ENCODE assay signal across 18 cellular contexts in genomic region chr6:137919837-137920304, GRCh38. TPM values are rescaled to one million over a fixed set of nuclear protein-coding genes. Genes with fewer than 3 reads are reported as not detected.
DNase-seq lines count a peak whose midpoint lies in the region; ATAC-seq and TF ChIP-seq lines count a peak whose summit lies in the region.
"Had no signal": no experiment of that assay in that cellular context is flagged by ENCODE, and none has a peak within 500 bp of the region (broad histone marks: within the 10 kb centered on the region; RNA-seq: fewer than 3 reads in every experiment).

No MANE protein-coding gene starts in this region.

- H3K36me3 Mint-ChIP-seq in activated B cell treated with CpG ODN at 0.5 μM for 24 hours (ENCODE audit: low read depth), result no peaks in the 10 kb centered on the region
- no peaks in the 10 kb centered on the region for H3K36me3 Mint-ChIP-seq in stimulated activated naive B cell treated with anti-CD40 and anti-IgM and Interleukin-4, amounts not matched to agents 10 μg/mL and 1 μg/mL and 100 μg/mL, for 72 hours
- H3K36me3 Mint-ChIP-seq in Caco-2 (ENCODE audit: insufficient read depth, unreplicated experiment), result no peaks in the 10 kb centered on the region
- H3K36me3 Mint-ChIP-seq: mesothelial cell of epicardium had no signal

- DNase-seq in activated B cell treated with CpG ODN at 0.5 μM for 24 hours, result no peak
- no peak for DNase-seq in stimulated activated naive B cell treated with anti-CD40 and anti-IgM and Interleukin-4, amounts not matched to agents 10 μg/mL and 1 μg/mL and 100 μg/mL, for 72 hours
- no peak for DNase-seq in Caco-2
- DNase-seq in HuH-7 (ENCODE audit: low spot score), result no peak
- no peak for DNase-seq in central memory CD4-positive, alpha-beta T cell
- DNase-seq: activated naive CD4-positive, alpha-beta T cell; activated T-cell treated with anti-CD3 and anti-CD28 coated beads, Interleukin-2, amount 50 U/mL, for 72 hours; amniotic stem cell; brain microvascular endothelial cell; H9; naive thymus-derived CD4-positive, alpha-beta T cell; PC-3; trophoblast cell had no signal

- no peak for TF ChIP-seq CTCF in activated B cell treated with CpG ODN at 0.5 μM for 24 hours (IDR thresholded peaks at IDR 0.05)
- no peak for TF ChIP-seq CTCF in Caco-2 (IDR thresholded peaks at IDR 0.05; ENCODE audit: insufficient read depth in 1 of 2, low read depth in 1 of 2, low read length in 1 of 2, severe bottlenecking in 1 of 2, unreplicated experiment in 1 of 2)

- H3K36me3 ChIP-seq in Caco-2 (ENCODE audit: control insufficient read depth, insufficient read depth, low read length), result no peaks in the 10 kb centered on the region
- H3K36me3 ChIP-seq: brain microvascular endothelial cell, prostate gland had no signal

- no peaks in the 10 kb centered on the region for H3K9me3 Mint-ChIP-seq in activated B cell treated with CpG ODN at 0.5 μM for 24 hours
- no peaks in the 10 kb centered on the region for H3K9me3 Mint-ChIP-seq in stimulated activated naive B cell treated with anti-CD40 and anti-IgM and Interleukin-4, amounts not matched to agents 10 μg/mL and 1 μg/mL and 100 μg/mL, for 72 hours
- H3K9me3 Mint-ChIP-seq in Caco-2 (ENCODE audit: unreplicated experiment), result peaks cover 15% of the 10 kb centered on the region
- H3K9me3 Mint-ChIP-seq: activated T-cell treated with anti-CD3 and anti-CD28 coated beads, Interleukin-2, amount 50 U/mL, for 72 hours; H9 had no signal

- intact Hi-C loops in activated B cell treated with CpG ODN at 0.5 μM for 24 hours (cut with micrococcal nuclease) (loop anchor here (1.0 kb wide), 2 partner anchors 8 to 9 kb away; no protein-coding TSS in a partner anchor), Caco-2 (cut with micrococcal nuclease; ENCODE audit: unreplicated experiment) (no loop called here)

- H3K4me3 Mint-ChIP-seq in activated B cell treated with CpG ODN at 0.5 μM for 24 hours (no peak overlapping the region), Caco-2 (ENCODE audit: unreplicated experiment) (no peak overlapping the region)
- H3K4me3 Mint-ChIP-seq in stimulated activated naive B cell treated with anti-CD40 and anti-IgM and Interleukin-4, amounts not matched to agents 10 μg/mL and 1 μg/mL and 100 μg/mL, for 72 hours, result peak overlapping the region in 1 of 2 donors; percentile 14
- H3K4me3 Mint-ChIP-seq: H9; mesothelial cell of epicardium; naive thymus-derived CD4-positive, alpha-beta T cell had no signal

- peak overlapping the region; percentile 33 for H3K27ac Mint-ChIP-seq in activated B cell treated with CpG ODN at 0.5 μM for 24 hours
- peak overlapping the region; percentile 81 for H3K27ac Mint-ChIP-seq in stimulated activated naive B cell treated with anti-CD40 and anti-IgM and Interleukin-4, amounts not matched to agents 10 μg/mL and 1 μg/mL and 100 μg/mL, for 72 hours
- no peak overlapping the region for H3K27ac Mint-ChIP-seq in Caco-2 (ENCODE audit: unreplicated experiment)
- H3K27ac Mint-ChIP-seq: H9, mesothelial cell of epicardium had no signal

- ATAC-seq in GM18502 (IDR thresholded peaks at IDR 0.05; ENCODE audit: poor library complexity, unreplicated experiment), result peak; percentile 10
- ATAC-seq in HG02885 (IDR thresholded peaks at IDR 0.05; ENCODE audit: poor library complexity, unreplicated experiment), result peak; percentile 22
- no peak for ATAC-seq in activated B cell treated with CpG ODN at 0.5 μM for 24 hours (ENCODE audit: low read depth)
- no peak for ATAC-seq in stimulated activated naive B cell treated with anti-CD40 and anti-IgM and Interleukin-4, amounts not matched to agents 10 μg/mL and 1 μg/mL and 100 μg/mL, for 72 hours (replicated peaks)
- ATAC-seq: activated T-cell treated with anti-CD3 and anti-CD28 coated beads, Interleukin-2, amount 50 U/mL, for 72 hours; naive thymus-derived CD4-positive, alpha-beta T cell; PC-3; Right ventricle myocardium inferior had no signal

- H3K4me1 Mint-ChIP-seq in activated B cell treated with CpG ODN at 0.5 μM for 24 hours (peaks cover 35% of the 10 kb centered on the region), Caco-2 (ENCODE audit: low read depth, unreplicated experiment) (peaks cover 17% of the 10 kb centered on the region)
- H3K4me1 Mint-ChIP-seq in stimulated activated naive B cell treated with anti-CD40 and anti-IgM and Interleukin-4, amounts not matched to agents 10 μg/mL and 1 μg/mL and 100 μg/mL, for 72 hours, result peaks cover 47 to 64% of the 10 kb centered on the region in 2 donors

- H3K27me3 ChIP-seq in Caco-2 (replicated peaks; ENCODE audit: control insufficient read depth, insufficient read depth, low read length), result no peaks in the 10 kb centered on the region
- H3K27me3 ChIP-seq: brain microvascular endothelial cell had no signal

- H3K4me1 ChIP-seq in Caco-2, result peaks cover 16% of the 10 kb centered on the region
- H3K4me1 ChIP-seq: prostate gland had no signal

- no TSS peak for BruUV-seq in Caco-2 (replicated peaks; lab: Mats Ljungman, UMichigan)

- no peaks in the 10 kb centered on the region for H3K9me3 ChIP-seq in Caco-2
- H3K9me3 ChIP-seq: prostate gland had no signal

- H3K27me3 Mint-ChIP-seq in activated B cell treated with CpG ODN at 0.5 μM for 24 hours (no peaks in the 10 kb centered on the region), Caco-2 (ENCODE audit: insufficient read depth, unreplicated experiment) (no peaks in the 10 kb centered on the region)
- H3K27me3 Mint-ChIP-seq in stimulated activated naive B cell treated with anti-CD40 and anti-IgM and Interleukin-4, amounts not matched to agents 10 μg/mL and 1 μg/mL and 100 μg/mL, for 72 hours, result no peaks in the 10 kb centered on the region
- H3K27me3 Mint-ChIP-seq: naive thymus-derived CD4-positive, alpha-beta T cell had no signal

- CTCF ChIA-PET in activated B cell treated with CpG ODN at 0.5 μM for 24 hours (lab: Charles Lee) (interaction anchor here (1.2 to 1.8 kb wide), 5 partner anchors 11 to 53 kb away, joined by 3 to 7 read pairs (median 4); partner anchors contain the start of gene TNFAIP3), Caco-2 (lab: Charles Lee) (interaction anchor here (1.4 kb wide), 1 partner anchor 53 kb away, joined by 7 read pairs; no protein-coding TSS in a partner anchor)

- no peak overlapping the region for H3K4me3 ChIP-seq in Caco-2 (ENCODE audit: low read depth, low read length)
- H3K4me3 ChIP-seq: prostate gland had no signal

- POLR2A ChIA-PET in activated B cell treated with CpG ODN at 0.5 μM for 24 hours (lab: Charles Lee) (interaction anchor here (1.0 to 2.0 kb wide), 5 partner anchors 11 to 108 kb away, joined by 3 to 12 read pairs (median 4); no protein-coding TSS in a partner anchor), Caco-2 (lab: Charles Lee) (no interaction called here)

RNA-seq across cellular contexts. Expression of gene TNFAIP3, which starts 52.8 kb away (rescaled TPM):
- total RNA-seq in activated B cell treated with CpG ODN at 0.5 μM for 24 hours (207 and 226 TPM in 2 replicates), Caco-2 (2022) (45.7 and 50.4 TPM in 2 replicates)

Comparison
In these comparisons a context has a peak if more than half of its experiments do, and no peak if none do; other contexts are left out.
1. ATAC-seq: peak in GM18502 (single experiment) and HG02885 (single experiment); none in activated B cell treated with CpG ODN at 0.5 μM for 24 hours (single experiment) and stimulated activated naive B cell treated with anti-CD40 and anti-IgM and Interleukin-4, amounts not matched to agents 10 μg/mL and 1 μg/mL and 100 μg/mL, for 72 hours (0 of 2).